26 cellular contexts compared by ENCODE assay signal in genomic region chr4:88144866-88145300, GRCh38. TPM values are rescaled to one million over a fixed set of nuclear protein-coding genes. Genes with fewer than 3 reads are reported as not detected.
DNase-seq lines count a peak whose midpoint lies in the region; ATAC-seq, FAIRE-seq and TF ChIP-seq lines count a peak whose summit lies in the region.
"Had no signal": no experiment of that assay in that cellular context is flagged by ENCODE, and none has a peak within 500 bp of the region (broad histone marks: within the 10 kb centered on the region; RNA-seq: fewer than 3 reads in every experiment).

No MANE protein-coding gene starts in this region.

- H3K27me3 ChIP-seq in small intestine (ENCODE audit: control insufficient read depth in 2 of 2, insufficient read depth in 2 of 2, low read length in 2 of 2) (no peaks in the 10 kb centered on the region), testis (no peaks in the 10 kb centered on the region)
- no peaks in the 10 kb centered on the region for H3K27me3 ChIP-seq in CD4-positive, alpha-beta T cell (ENCODE audit: control insufficient read depth, insufficient read depth, low read length)

- H3K27ac Mint-ChIP-seq in CD4-positive, alpha-beta T cell, result no peak overlapping the region
- H3K27ac Mint-ChIP-seq: activated CD4-positive, alpha-beta T cell treated with anti-CD3 and anti-CD28 coated beads for 36 hours; activated naive CD8-positive, alpha-beta T cell; activated T-helper 17 cell treated with anti-CD3 and anti-CD28 coated beads, Interleukin-2, amount 50 U/mL, for 72 hours; immature natural killer cell had no signal

- H3K4me3 Mint-ChIP-seq in CD4-positive, alpha-beta T cell, result no peak overlapping the region
- H3K4me3 Mint-ChIP-seq: activated CD4-positive, alpha-beta T cell treated with anti-CD3 and anti-CD28 coated beads for 36 hours; activated naive CD8-positive, alpha-beta T cell; activated T-helper 17 cell treated with anti-CD3 and anti-CD28 coated beads, Interleukin-2, amount 50 U/mL, for 72 hours; immature natural killer cell had no signal

- H3K4me1 ChIP-seq in HEK293 (ENCODE audit: control insufficient read depth, insufficient read depth, low read length) (peaks cover 8% of the 10 kb centered on the region), small intestine (ENCODE audit: control insufficient read depth in 2 of 2, insufficient read depth in 1 of 2, low read depth in 1 of 2, low read length in 1 of 2) (peaks cover 0 to 9% of the 10 kb centered on the region in 2 donors), testis (no peaks in the 10 kb centered on the region)
- H3K4me1 ChIP-seq: SJCRH30 had no signal

- H3K27ac ChIP-seq in HEK293 (ENCODE audit: extremely low read depth, low read depth, low read length) (no peak overlapping the region), small intestine (ENCODE audit: low read depth in 1 of 2, low read length in 1 of 2) (no peak overlapping the region), testis (no peak overlapping the region)
- H3K27ac ChIP-seq in CD4-positive, alpha-beta T cell (ENCODE audit: low read depth, low read length), result no peak overlapping the region
- H3K27ac ChIP-seq: SJCRH30, VCaP had no signal

- intact Hi-C loops in testis (cut with DNase I; ENCODE audit: low total_unique reads), result no loop called here
- intact Hi-C loops in CD4-positive, alpha-beta T cell (cut with DNase I, micrococcal nuclease), result no loop called here

- no peaks in the 10 kb centered on the region for H3K36me3 ChIP-seq in HEK293 (ENCODE audit: control insufficient read depth in 2 of 2, insufficient read depth in 1 of 2, low read length in 2 of 2)
- no peaks in the 10 kb centered on the region for H3K36me3 ChIP-seq in small intestine (ENCODE audit: control insufficient read depth in 2 of 2, insufficient read depth in 2 of 2, low read length in 2 of 2)
- no peaks in the 10 kb centered on the region for H3K36me3 ChIP-seq in testis (ENCODE audit: low read depth, missing control alignments)
- H3K36me3 ChIP-seq: SJCRH30 had no signal

- ATAC-seq in esophagus mucosa (peak; percentile 33), HG03457 (IDR thresholded peaks at IDR 0.05; ENCODE audit: unreplicated experiment) (no peak)
- ATAC-seq in CD4-positive, alpha-beta T cell (ENCODE audit: poor library complexity), result no peak
- ATAC-seq: activated CD4-positive, alpha-beta T cell treated with anti-CD3 and anti-CD28 coated beads for 36 hours; activated T-helper 17 cell treated with anti-CD3 and anti-CD28 coated beads, Interleukin-2, amount 50 U/mL, for 72 hours; left lobe of liver had no signal

- no peaks in the 10 kb centered on the region for H3K9me3 Mint-ChIP-seq in CD4-positive, alpha-beta T cell
- H3K9me3 Mint-ChIP-seq: activated T-helper 17 cell treated with anti-CD3 and anti-CD28 coated beads, Interleukin-2, amount 50 U/mL, for 72 hours; immature natural killer cell had no signal

- H3K4me3 ChIP-seq in HEK293 (ENCODE audit: low read depth, low read length), result no peak overlapping the region
- H3K4me3 ChIP-seq in small intestine (ENCODE audit: low read depth in 1 of 2, low read length in 2 of 2), result no peak overlapping the region
- H3K4me3 ChIP-seq in testis, result no peak overlapping the region
- H3K4me3 ChIP-seq: SJCRH30 had no signal

- no peaks in the 10 kb centered on the region for H3K36me3 Mint-ChIP-seq in CD4-positive, alpha-beta T cell (ENCODE audit: low read depth)
- H3K36me3 Mint-ChIP-seq: activated naive CD8-positive, alpha-beta T cell; immature natural killer cell had no signal

- no peaks in the 10 kb centered on the region for H3K4me1 Mint-ChIP-seq in CD4-positive, alpha-beta T cell (ENCODE audit: low read depth)
- H3K4me1 Mint-ChIP-seq: activated CD4-positive, alpha-beta T cell treated with anti-CD3 and anti-CD28 coated beads for 36 hours; activated T-helper 17 cell treated with anti-CD3 and anti-CD28 coated beads, Interleukin-2, amount 50 U/mL, for 72 hours; immature natural killer cell had no signal

- DNase-seq in NCI-H226 (peak; percentile 72), small intestine (peak; percentile 77), testis (no peak), activated gamma-delta T cell treated with Interleukin-2 at 50 U/mL for 16 hours (no peak)
- no peak for DNase-seq in CD4-positive, alpha-beta T cell
- DNase-seq: activated CD4-positive, alpha-beta T cell treated with anti-CD3 and anti-CD28 coated beads for 36 hours; C1 segment of cervical spinal cord; COR-L47; H7; immature natural killer cell; NCI-H1048; NCI-H187 treated with DMSO at 0.1 percent for 48 hours; NCI-H524; NK-92 treated with Interleukin-12 subunit alpha and Interleukin-12 subunit beta, amount 100 ng/mL, for 24 hours; SJCRH30; stimulated activated naive CD4-positive, alpha-beta T cell; SW 1271; T-helper 9 cell had no signal

- H3K27me3 Mint-ChIP-seq in CD4-positive, alpha-beta T cell, result no peaks in the 10 kb centered on the region
- H3K27me3 Mint-ChIP-seq: activated T-helper 17 cell treated with anti-CD3 and anti-CD28 coated beads, Interleukin-2, amount 50 U/mL, for 72 hours had no signal

- TF ChIP-seq CTCF in HEK293 (tag by site-specific recombination; IDR thresholded peaks at IDR 0.05) (no peak), testis (IDR thresholded peaks at IDR 0.05) (no peak)
- TF ChIP-seq CTCF in CD4-positive, alpha-beta T cell (IDR thresholded peaks at IDR 0.05), result no peak

- WGBS in small intestine, 3 donors, result 29 to 77% (median 53%) methylated on average over 3 of the region's 3 CpGs
- 73 to 90% methylated on average over 3 of the region's 3 CpGs for WGBS in testis, 2 donors

- no peak for FAIRE-seq in small intestine (lab: Jason Lieb, UNC)

- POLR2A ChIA-PET in HEK293 (lab: Yijun Ruan, JAX), result no interaction called here
- POLR2A ChIA-PET in CD4-positive, alpha-beta T cell (lab: Charles Lee), result no interaction called here

- no peak for TF ChIP-seq POLR2A in testis (IDR thresholded peaks at IDR 0.05)

- CTCF ChIA-PET in HEK293 (lab: Yijun Ruan, JAX), result no interaction called here
- CTCF ChIA-PET in CD4-positive, alpha-beta T cell (lab: Charles Lee), result no interaction called here

- H3K9me3 ChIP-seq in HEK293 (ENCODE audit: control insufficient read depth, insufficient read depth, low read depth, low read length) (no peaks in the 10 kb centered on the region), small intestine (ENCODE audit: control insufficient read depth, low read depth) (no peaks in the 10 kb centered on the region), testis (no peaks in the 10 kb centered on the region)
- H3K9me3 ChIP-seq in CD4-positive, alpha-beta T cell (ENCODE audit: control insufficient read depth, low read length), result no peaks in the 10 kb centered on the region
- H3K9me3 ChIP-seq: SJCRH30 had no signal

TF ChIP-seq in HEK293, 187 proteins besides CTCF, POLR2A, EP300 and RAD21 (continues in another document):
- TF ChIP-seq ZBTB44 (tag by site-specific recombination; IDR thresholded peaks at IDR 0.05) (0 out of 2 replicates have a peak, but pooled peaks have one; percentile 45), ZNF280D (tag by site-specific recombination; IDR thresholded peaks at IDR 0.05) (no peak), ZNF843 (tag by site-specific recombination; IDR thresholded peaks at IDR 0.05) (peak; percentile 81), ZFP37 (tag by site-specific recombination; IDR thresholded peaks at IDR 0.05) (no peak), TCF7L2 (IDR thresholded peaks at IDR 0.05; ENCODE audit: borderline replicate concordance, low read depth, low read length) (peak; percentile 69), GFI1B (tag by site-specific recombination; IDR thresholded peaks at IDR 0.05) (peak; percentile 95), ZNF341 (tag by site-specific recombination; IDR thresholded peaks at IDR 0.05; ENCODE audit: low read depth) (no peak), ZXDB (tag by site-specific recombination; IDR thresholded peaks at IDR 0.05) (peak; percentile 50; the same call in 1 of the 2 replicates), FEZF1 (tag by site-specific recombination; IDR thresholded peaks at IDR 0.05) (peak; percentile 83), ZNF10 (tag by site-specific recombination; IDR thresholded peaks at IDR 0.05) (peak; percentile 53; the same call in 1 of the 2 replicates)

RNA-seq across cellular contexts. Expression of gene ABCG2, which starts 13.6 kb away (rescaled TPM):
- 0.92 TPM for total RNA-seq in esophagus mucosa
- polyA plus RNA-seq in small intestine, result 10 to 100 TPM; 11.3 to 37.6 (median 35.9) TPM
- total RNA-seq in testis, result 1 to 10 TPM; 9.4 to 9.5 TPM
- polyA plus RNA-seq in testis (ENCODE audit: insufficient read depth, low read depth, low replicate concordance), result 4.3 TPM
- total RNA-seq in CD4-positive, alpha-beta T cell, result not detected
- polyA plus RNA-seq: neural cell had no signal

Comparison
In these comparisons a context has a peak if more than half of its experiments do, and no peak if none do; other contexts are left out.
1. DNase-seq: peak in NCI-H226 (single experiment) and small intestine (single experiment); none in testis (single experiment), CD4-positive, alpha-beta T cell (0 of 10) and activated gamma-delta T cell treated with Interleukin-2 at 50 U/mL for 16 hours (single experiment).